In genomic region chr15:69056365-69056764, GRCh38 we compare ENCODE assay signal across 22 cellular contexts. TPM values are rescaled to one million over a fixed set of nuclear protein-coding genes. Genes with fewer than 3 reads are reported as not detected.
A peak's percentile ranks its signal among the peaks of the same experiment; 100 is the strongest.
DNase-seq lines count a peak whose midpoint lies in the region; ATAC-seq, FAIRE-seq and TF ChIP-seq lines count a peak whose summit lies in the region.
"Had no signal": no experiment of that assay in that cellular context is flagged by ENCODE, and none has a peak within 500 bp of the region (broad histone marks: within the 10 kb centered on the region; RNA-seq: fewer than 3 reads in every experiment).

No MANE protein-coding gene starts in this region.

- H3K23me2 ChIP-seq in H1 (ENCODE audit: low read depth, low read length) = no peaks in the 10 kb centered on the region

- H3K56ac ChIP-seq in H1 (replicated peaks; ENCODE audit: insufficient read length, low read depth, low read length) = no peak overlapping the region

- H3K27ac ChIP-seq in A549 (no peak overlapping the region), H1 (ENCODE audit: low read depth, low read length) (no peak overlapping the region), spleen (no peak overlapping the region)
- no peak overlapping the region for H3K27ac ChIP-seq in naive thymus-derived CD4-positive, alpha-beta T cell (ENCODE audit: low read depth, low read length)
- H3K27ac ChIP-seq: suprapubic skin had no signal

- H3K4me3 ChIP-seq in A549 = no peak overlapping the region
- H3K4me3 ChIP-seq in H1 (ENCODE audit: extremely low read depth in 1 of 4, insufficient read depth in 2 of 4, low read depth in 3 of 4, low read length in 4 of 4) = no peak overlapping the region
- H3K4me3 ChIP-seq in naive thymus-derived CD4-positive, alpha-beta T cell (ENCODE audit: low read length) = no peak overlapping the region
- H3K4me3 ChIP-seq in spleen = no peak overlapping the region
- H3K4me3 ChIP-seq: smooth muscle cell, suprapubic skin had no signal

- H3K27me3 Mint-ChIP-seq in naive thymus-derived CD4-positive, alpha-beta T cell = peaks cover 0 to 18% (median 8%) of the 10 kb centered on the region in 5 donors

- CTCF ChIA-PET in A549 (lab: Yijun Ruan, JAX) (interaction anchor here (0.9 to 8.4 kb wide), 13 partner anchors 10 to 411 kb away, joined by 3 to 198 read pairs (median 20); partner anchors contain the start of genes GLCE and KIF23), H1 (lab: Charles Lee; ENCODE audit: partially characterized antibody) (interaction anchor here (0.6 to 5.6 kb wide), 9 partner anchors 11 to 355 kb away, joined by 3 to 70 read pairs (median 10); no protein-coding TSS in a partner anchor)
- CTCF ChIA-PET in naive thymus-derived CD4-positive, alpha-beta T cell (lab: Charles Lee) = interaction anchor here (0.6 to 5.6 kb wide), 3 partner anchors 114 to 336 kb away, joined by 3 to 51 read pairs (median 3); no protein-coding TSS in a partner anchor

- H4K91ac ChIP-seq in H1 (replicated peaks; ENCODE audit: insufficient read length, low read length) = no peak overlapping the region

- no peak overlapping the region for H2BK5ac ChIP-seq in H1 (ENCODE audit: low read depth, low read length)

- H3K79me1 ChIP-seq in H1 (ENCODE audit: low read depth, low read length) = no peaks in the 10 kb centered on the region

- TF ChIP-seq RAD21 in A549 (conservative IDR thresholded peaks at IDR 0.05 in 1 of 2, IDR thresholded peaks at IDR 0.05 in 1 of 2) (no peak), H1 (IDR thresholded peaks at IDR 0.05 in 1 of 2, conservative IDR thresholded peaks at IDR 0.05 in 1 of 2; ENCODE audit: low read depth in 2 of 2, low read length in 2 of 2) (peak in 1 of 2 experiments; percentile 35; a peak in 2 of 4 replicates)

- in situ Hi-C loops in G401 (cut with HindIII; ENCODE audit: low sequenced_read_pairs) = no loop called here

- POLR2A ChIA-PET in A549 (lab: Yijun Ruan, JAX) (no interaction called here), H1 (lab: Charles Lee; ENCODE audit: partially characterized antibody) (interaction anchor here (0.5 kb wide), 1 partner anchor 12 kb away, joined by 4 read pairs; no protein-coding TSS in a partner anchor)
- POLR2A ChIA-PET in naive thymus-derived CD4-positive, alpha-beta T cell (lab: Charles Lee) = no interaction called here

- no peak overlapping the region for H3K14ac ChIP-seq in H1 (ENCODE audit: insufficient read length)

- H3K9me3 ChIP-seq in A549 = no peaks in the 10 kb centered on the region
- no peaks in the 10 kb centered on the region for H3K9me3 ChIP-seq in H1 (ENCODE audit: insufficient read depth in 2 of 2, low read depth in 1 of 2, low read length in 1 of 2)
- no peaks in the 10 kb centered on the region for H3K9me3 ChIP-seq in naive thymus-derived CD4-positive, alpha-beta T cell (ENCODE audit: control insufficient read depth in 2 of 3, low read length in 3 of 3)
- H3K9me3 ChIP-seq in spleen = no peaks in the 10 kb centered on the region
- H3K9me3 ChIP-seq: suprapubic skin had no signal

- FAIRE-seq in A549 (lab: Jason Lieb, UNC) = no peak
- no peak for FAIRE-seq in H1 (lab: Jason Lieb, UNC)
- FAIRE-seq: frontal cortex, GM12891, TTC549 had no signal

- 34% methylated on average over 3 of the region's 3 CpGs for WGBS in A549 (ENCODE audit: missing lambda C conversion rate)
- 89% methylated on average over 3 of the region's 3 CpGs; no CpG with 5 or more reads in 1 of the 2 experiments for WGBS in H1 (ENCODE audit: extremely low coverage in 1 of 2, insufficient coverage in 1 of 2, insufficient read length in 1 of 2, insufficient replicate concordance in 2 of 2, low coverage in 1 of 2, low lambda C conversion rate in 2 of 2, missing lambda C conversion rate in 1 of 2), 2 experiments
- 58 to 70% (median 65%) methylated on average over 3 of the region's 3 CpGs for WGBS in spleen, 5 donors

- H2BK15ac ChIP-seq in H1 (ENCODE audit: low read length) = no peak overlapping the region

- H4K8ac ChIP-seq in H1 (ENCODE audit: extremely low read depth, insufficient read depth, low read length) = no peak overlapping the region

- H3K4me1 ChIP-seq in A549 = peaks cover 22% of the 10 kb centered on the region
- H3K4me1 ChIP-seq in H1 (replicated peaks in 1 of 4; ENCODE audit: control insufficient read depth in 3 of 4, insufficient read depth in 4 of 4, low read length in 3 of 4) = peaks cover 3 to 8% (median 5%) of the 10 kb centered on the region in 4 experiments
- H3K4me1 ChIP-seq in naive thymus-derived CD4-positive, alpha-beta T cell (ENCODE audit: control insufficient read depth in 2 of 2, insufficient read depth in 2 of 2, low read length in 2 of 2) = peaks cover 7 to 22% of the 10 kb centered on the region in 2 donors
- H3K4me1 ChIP-seq in spleen = peaks cover 0 to 25% (median 7%) of the 10 kb centered on the region in 6 donors
- H3K4me1 ChIP-seq: suprapubic skin had no signal

- no peak overlapping the region for H4K5ac ChIP-seq in H1 (ENCODE audit: insufficient read length, low read depth, low read length)

- no peaks in the 10 kb centered on the region for H3K36me3 ChIP-seq in H1 (ENCODE audit: control insufficient read depth in 2 of 4, insufficient read depth in 4 of 4, low read length in 3 of 4)
- no peaks in the 10 kb centered on the region for H3K36me3 ChIP-seq in naive thymus-derived CD4-positive, alpha-beta T cell (ENCODE audit: control insufficient read depth in 2 of 3, insufficient read depth in 3 of 3, low read length in 3 of 3)
- no peaks in the 10 kb centered on the region for H3K36me3 ChIP-seq in spleen
- H3K36me3 ChIP-seq: suprapubic skin had no signal

- no peak overlapping the region for H3K27ac Mint-ChIP-seq in naive thymus-derived CD4-positive, alpha-beta T cell
- H3K27ac Mint-ChIP-seq: activated naive CD4-positive, alpha-beta T cell treated with anti-CD3 and anti-CD28 coated beads, Interleukin-2, amount 50 U/mL, for 24 hours; natural killer cell treated with Interleukin-12 subunit alpha and Interleukin-12 subunit beta and Interleukin-15 and Interleukin-18, amount 100 ng/mL, for 72 hours had no signal

- H2BK20ac ChIP-seq in H1 (ENCODE audit: low read length) = no peak overlapping the region

- H3K27me3 ChIP-seq in H1 (replicated peaks in 1 of 4; ENCODE audit: control insufficient read depth in 3 of 4, extremely low read depth in 1 of 4, insufficient read depth in 3 of 4, low read length in 3 of 4) (no peaks in the 10 kb centered on the region; a peak in 1 of 7 replicates), spleen (replicated peaks in 1 of 7) (peaks cover 0 to 12% (median 0%) of the 10 kb centered on the region in 7 donors)
- H3K27me3 ChIP-seq in naive thymus-derived CD4-positive, alpha-beta T cell (ENCODE audit: control insufficient read depth in 2 of 2, insufficient read depth in 2 of 2, low read length in 2 of 2) = no peaks in the 10 kb centered on the region
- H3K27me3 ChIP-seq: suprapubic skin had no signal

- H3K36me3 Mint-ChIP-seq in naive thymus-derived CD4-positive, alpha-beta T cell = no peaks in the 10 kb centered on the region
- H3K36me3 Mint-ChIP-seq: activated naive CD4-positive, alpha-beta T cell treated with anti-CD3 and anti-CD28 coated beads, Interleukin-2, amount 50 U/mL, for 24 hours; natural killer cell treated with Interleukin-12 subunit alpha and Interleukin-12 subunit beta and Interleukin-15 and Interleukin-18, amount 100 ng/mL, for 72 hours had no signal

- ATAC-seq in A549 = no peak
- no peak for ATAC-seq in naive thymus-derived CD4-positive, alpha-beta T cell
- ATAC-seq: natural killer cell treated with Interleukin-12 subunit alpha and Interleukin-12 subunit beta and Interleukin-15 and Interleukin-18, amount 100 ng/mL, for 72 hours; Panc1 had no signal

- H2AK5ac ChIP-seq in H1 (ENCODE audit: low read depth, low read length) = no peak overlapping the region

- H3K4ac ChIP-seq in H1 (replicated peaks; ENCODE audit: insufficient read length, low read depth, low read length) = no peak overlapping the region

- peaks cover 0 to 2% (median 0%) of the 10 kb centered on the region in 11 donors for H3K9me3 Mint-ChIP-seq in naive thymus-derived CD4-positive, alpha-beta T cell
- H3K9me3 Mint-ChIP-seq: activated naive CD4-positive, alpha-beta T cell treated with anti-CD3 and anti-CD28 coated beads, Interleukin-2, amount 50 U/mL, for 24 hours; natural killer cell treated with Interleukin-12 subunit alpha and Interleukin-12 subunit beta and Interleukin-15 and Interleukin-18, amount 100 ng/mL, for 72 hours had no signal

- no peaks in the 10 kb centered on the region for H4K20me1 ChIP-seq in H1 (replicated peaks in 1 of 2; ENCODE audit: control insufficient read depth in 1 of 2, insufficient read depth in 2 of 2, low read length in 2 of 2)

- H3K23ac ChIP-seq in H1 (ENCODE audit: insufficient read length) = no peak overlapping the region

- TF ChIP-seq EP300 in A549 (IDR thresholded peaks at IDR 0.05) (no peak), H1 (IDR thresholded peaks at IDR 0.05; ENCODE audit: borderline replicate concordance in 1 of 2, low read depth in 2 of 2, low read length in 2 of 2) (no peak)

- peaks cover 3 to 27% (median 25%) of the 10 kb centered on the region in 7 donors for H3K4me1 Mint-ChIP-seq in naive thymus-derived CD4-positive, alpha-beta T cell

- intact Hi-C loops in naive thymus-derived CD4-positive, alpha-beta T cell (cut with micrococcal nuclease) = loop anchor here in 1 of 2 donors (5.0 kb wide), 1 partner anchor 406 kb away; no protein-coding TSS in a partner anchor
- intact Hi-C loops in spleen (cut with DNase I; ENCODE audit: low total_unique reads) = loop anchor here (5.0 kb wide), 1 partner anchor 206 kb away; no protein-coding TSS in a partner anchor

- no peak for TF ChIP-seq CTCF in A549 (IDR thresholded peaks at IDR 0.05)
- peak in 1 of 3 experiments; percentile 2; a peak in 1 of 4 replicates for TF ChIP-seq CTCF in H1 (IDR thresholded peaks at IDR 0.05; ENCODE audit: control extremely low read depth in 1 of 3, insufficient read depth in 1 of 3, low read depth in 1 of 3, low read length in 3 of 3)
- TF ChIP-seq CTCF in spleen (IDR thresholded peaks at IDR 0.05 in 8 of 11, conservative IDR thresholded peaks at IDR 0.05 in 3 of 11) = no peak

- no peak overlapping the region for H3K4me3 Mint-ChIP-seq in naive thymus-derived CD4-positive, alpha-beta T cell
- H3K4me3 Mint-ChIP-seq: activated naive CD4-positive, alpha-beta T cell treated with anti-CD3 and anti-CD28 coated beads, Interleukin-2, amount 50 U/mL, for 24 hours; natural killer cell treated with Interleukin-12 subunit alpha and Interleukin-12 subunit beta and Interleukin-15 and Interleukin-18, amount 100 ng/mL, for 72 hours had no signal

- H2BK120ac ChIP-seq in H1 (replicated peaks; ENCODE audit: low read depth, low read length) = no peak overlapping the region

- H3K9ac ChIP-seq in H1 (replicated peaks in 1 of 4; ENCODE audit: extremely low read depth in 1 of 4, low read depth in 3 of 4, low read length in 3 of 4) = no peak overlapping the region

- DNase-seq in A549 (ENCODE audit: low read depth in 1 of 2, low spot score in 1 of 2) (no peak), DMS53 treated with DMSO at 0.1 percent for 48 hours (lab: John Stamatoyannopoulos, UW; ENCODE audit: unreplicated experiment) (peak; percentile 22), NCI-H524 treated with DMSO at 0.1 percent for 48 hours (lab: John Stamatoyannopoulos, UW) (peak; percentile 56), H1 (ENCODE audit: low read depth in 1 of 2, low spot score in 2 of 2) (no peak), G401 (ENCODE audit: low spot score) (no peak), spleen (no peak)
- DNase-seq in naive thymus-derived CD4-positive, alpha-beta T cell = no peak
- DNase-seq: activated CD4-positive, alpha-beta T cell treated with anti-CD3 and anti-CD28 coated beads, Interleukin-2, amount 50 U/mL, for 1 hour; activated T-cell treated with anti-CD3 and anti-CD28 coated beads, Interleukin-2, amount 50 U/mL, for 1 hour; cortex of kidney; KBM-7; NCI-H1048; NCI-H226 had no signal

- H3K79me2 ChIP-seq in H1 (ENCODE audit: control insufficient read depth in 1 of 2, insufficient read depth in 2 of 2, low read length in 2 of 2) = no peaks in the 10 kb centered on the region

- H3K18ac ChIP-seq in H1 (ENCODE audit: extremely low read depth, low read length) = no peak overlapping the region

- no peak overlapping the region for H2AFZ ChIP-seq in H1 (ENCODE audit: low read length)

- H3K4me2 ChIP-seq in A549 = no peak overlapping the region
- H3K4me2 ChIP-seq in H1 (ENCODE audit: insufficient read depth in 1 of 2, low read depth in 2 of 2, low read length in 2 of 2) = no peak overlapping the region
- H3K4me2 ChIP-seq: smooth muscle cell had no signal

- no peak overlapping the region for H2BK12ac ChIP-seq in H1 (ENCODE audit: low read depth, low read length)

- TF ChIP-seq POLR2A in A549 (IDR thresholded peaks at IDR 0.05; ENCODE audit: low read length) (no peak), H1 (IDR thresholded peaks at IDR 0.05; ENCODE audit: control extremely low read depth in 1 of 2, low read depth in 2 of 2, low read length in 2 of 2) (no peak), spleen (IDR thresholded peaks at IDR 0.05) (no peak)

RNA-seq across cellular contexts. Expression of gene NOX5, which starts 41.9 kb away (rescaled TPM):
- polyA plus RNA-seq in A549 (2011; rRNA removed) = 0.13 and 0.22 TPM in 2 replicates
- 0.11 and 0.12 TPM in 2 replicates for polyA plus RNA-seq in A549 (2012; cell fraction: cytosol; rRNA removed)
- 0.35 and 0.51 TPM in 2 replicates for polyA plus RNA-seq in A549 (2012; cell fraction: nucleus; rRNA removed)
- 0.17 to 0.25 TPM (median 0.19 TPM) in 3 replicates for polyA plus RNA-seq in A549 (2017; fragmentation: RNase III; extraction: RNeasy Plus Mini Kit Qiagen cat#74134 plus additional on column Dnase treatment)
- polyA minus RNA-seq in A549 (2011; rRNA and poly(A)+ RNA removed) = 0.34 and 0.50 TPM in 2 replicates
- not detected in 2 replicates for total RNA-seq in H1 (2021; fragmentation: NEBNext Ultra II Directional; extraction: Animal tissue kit (Norgen Biotek cat#: 25700))
- polyA plus RNA-seq in H1 (2011; rRNA removed) = under 0.01 TPM in 1 of 2 replicates, not detected in the other
- polyA plus RNA-seq in H1 (2011; cell fraction: cytosol; rRNA removed) = 0.01 TPM
- polyA plus RNA-seq in H1 (2011; cell fraction: nucleus; rRNA removed) = not detected
- not detected in 4 replicates for polyA plus RNA-seq in H1 (2012, experiment 1 of 2)
- polyA plus RNA-seq in H1 (2012, experiment 2 of 2) = not detected
- not detected for polyA plus RNA-seq in H1 (2013, experiment 1 of 2)
- under 0.01 TPM for polyA plus RNA-seq in H1 (2013, experiment 2 of 2)
- not detected in 2 replicates for polyA minus RNA-seq in H1 (2011; rRNA and poly(A)+ RNA removed)
- not detected for polyA minus RNA-seq in H1 (2011; cell fraction: cytosol; rRNA and poly(A)+ RNA removed)
- not detected for polyA minus RNA-seq in H1 (2011; cell fraction: nucleus; rRNA and poly(A)+ RNA removed)
- total RNA-seq in naive thymus-derived CD4-positive, alpha-beta T cell = under 1 TPM in 1 of 5 experiments, not detected in 4; 0.05 TPM
- polyA plus RNA-seq in naive thymus-derived CD4-positive, alpha-beta T cell = not detected
- not detected in 2 replicates for total RNA-seq in G401 (2014; rRNA removed; shearing (Covaris generic))
- 10 to 100 TPM; 12.5 to 29.2 (median 17.3) TPM for total RNA-seq in spleen
- polyA plus RNA-seq in spleen = 1 to 10 TPM in 2 of 3 donors, under 1 TPM in 1; 0.36 to 8.6 (median 6.7) TPM
- total RNA-seq: lung microvascular endothelial cell; natural killer cell treated with Interleukin-12 subunit alpha and Interleukin-12 subunit beta and Interleukin-15 and Interleukin-18, amount 100 ng/mL, for 72 hours had no signal

Comparison
In these comparisons a context has a peak if more than half of its experiments do, and no peak if none do; other contexts are left out.
1. DNase-seq: peak in DMS53 treated with DMSO at 0.1 percent for 48 hours (single experiment) and NCI-H524 treated with DMSO at 0.1 percent for 48 hours (single experiment); none in A549 (0 of 2), H1 (0 of 2), naive thymus-derived CD4-positive, alpha-beta T cell (0 of 9), G401 (single experiment) and spleen (single experiment).
2. RNA of gene NOX5, which starts 41.9 kb away (total RNA-seq): 12.5 to 29.2 TPM in spleen; 0.05 TPM in naive thymus-derived CD4-positive, alpha-beta T cell, not detected in H1 and not detected in G401; every median in the first group is over 10 times any median in the second.